In the genomic region with DNA sequence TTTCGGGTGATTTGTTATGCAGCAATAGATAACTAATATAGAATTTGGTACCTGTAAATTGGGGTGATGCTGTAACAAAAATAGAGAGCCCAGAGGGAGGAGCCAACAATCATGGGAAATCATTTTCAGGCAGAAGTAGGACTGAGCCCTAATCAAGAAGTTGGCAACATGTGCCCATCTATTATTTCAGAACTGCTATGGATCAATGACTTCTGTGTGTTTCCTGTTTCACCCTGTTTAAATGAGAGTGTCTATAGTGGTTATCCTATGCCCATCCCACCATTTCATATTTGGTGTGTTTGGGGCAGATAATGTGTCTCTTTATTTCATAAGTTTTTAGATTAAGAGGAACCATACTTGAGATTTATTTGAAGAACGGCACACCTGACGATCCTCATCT, we compare ENCODE assay signal across 30 cellular contexts.
A peak's percentile ranks its signal among the peaks of the same experiment; 100 is the strongest.
DNase-seq lines count a peak whose midpoint lies in the region; ATAC-seq, FAIRE-seq and TF ChIP-seq lines count a peak whose summit lies in the region.
"Had no signal": no experiment of that assay in that cellular context is flagged by ENCODE, and none has a peak within 500 bp of the region (broad histone marks: within the 10 kb centered on the region; RNA-seq: fewer than 3 reads in every experiment).

No MANE protein-coding gene starts in this region.

- no peak overlapping the region for H2AFZ ChIP-seq in K562 (ENCODE audit: low read depth, low read length)

- H3K9me1 ChIP-seq in K562 (ENCODE audit: control insufficient read depth, insufficient read depth, low read length): no peaks in the 10 kb centered on the region

- no peak overlapping the region for H3K9ac ChIP-seq in K562 (ENCODE audit: insufficient read depth in 1 of 2, low read depth in 2 of 2, low read length in 2 of 2)
- H3K9ac ChIP-seq: BLaER1; BLaER1 treated with 17β-estradiol and CSF1 and Interleukin-3, amounts not matched to agents 10 nM and 100 nM had no signal

- FAIRE-seq in K562 (lab: Jason Lieb, UNC): no peak
- FAIRE-seq: A204.1, A549, D721Med had no signal

- no peak for TF ChIP-seq POLR2A in K562 (conservative IDR thresholded peaks at IDR 0.05)
- TF ChIP-seq POLR2A in gastroesophageal sphincter (IDR thresholded peaks at IDR 0.05): no peak

- no peak for TF ChIP-seq EP300 in K562 (IDR thresholded peaks at IDR 0.05; ENCODE audit: low read length)
- TF ChIP-seq EP300 in gastroesophageal sphincter (IDR thresholded peaks at IDR 0.05): no peak

- BruUV-seq in Panc1 (replicated peaks; lab: Mats Ljungman, UMichigan) (no TSS peak), K562 (replicated peaks; lab: Mats Ljungman, UMichigan) (no TSS peak)

- intact Hi-C loops in Panc1 (cut with micrococcal nuclease; ENCODE audit: unreplicated experiment): loop anchor here (10.0 kb wide), 1 partner anchor 330 kb away; a partner anchor contains a TSS
- intact Hi-C loops in K562 (cut with micrococcal nuclease): no loop called here

- POLR2A ChIA-PET in Panc1 (lab: Charles Lee): no interaction called here
- POLR2A ChIA-PET in K562 (lab: Yijun Ruan, JAX): no interaction called here

- H3K4me3 ChIP-seq in Panc1 (ENCODE audit: low read depth in 2 of 2, low read length in 2 of 2) (no peak overlapping the region), K562 (no peak overlapping the region), gastroesophageal sphincter (no peak overlapping the region)
- H3K4me3 ChIP-seq: A549; BLaER1; BLaER1 treated with 17β-estradiol and CSF1 and Interleukin-3, amounts not matched to agents 10 nM and 100 nM had no signal

- 83% methylated on average over 3 of the region's 3 CpGs for WGBS in K562 (ENCODE audit: insufficient coverage, low coverage, missing lambda C conversion rate)
- WGBS in gastroesophageal sphincter (ENCODE audit: low coverage in 1 of 2), 2 donors: 96 to 100% methylated on average over 3 of the region's 3 CpGs

- no peak for TF ChIP-seq RAD21 in K562 (CRISPR knock-in tag; conservative IDR thresholded peaks at IDR 0.05 in 1 of 2, IDR thresholded peaks at IDR 0.05 in 1 of 2)

- H3K27me3 ChIP-seq in Panc1 (ENCODE audit: control insufficient read depth, insufficient read depth, low read length) (no peaks in the 10 kb centered on the region), K562 (ENCODE audit: control insufficient read depth in 2 of 2, insufficient read depth in 2 of 2, low read length in 2 of 2) (no peaks in the 10 kb centered on the region), gastroesophageal sphincter (no peaks in the 10 kb centered on the region)
- H3K27me3 ChIP-seq: BE2C; BLaER1; BLaER1 treated with 17β-estradiol and CSF1 and Interleukin-3, amounts not matched to agents 10 nM and 100 nM had no signal

- TF ChIP-seq CTCF in Panc1 (IDR thresholded peaks at IDR 0.05) (no peak), K562 (IDR thresholded peaks at IDR 0.05 in 2 of 3, conservative IDR thresholded peaks at IDR 0.05 in 1 of 3; ENCODE audit: insufficient read depth in 2 of 3, low read depth in 1 of 3, low read length in 3 of 3) (no peak), gastroesophageal sphincter (IDR thresholded peaks at IDR 0.05) (no peak)

- in situ Hi-C loops in Panc1 (cut with HindIII; ENCODE audit: low pct_unique_long_range_greater_than_20kb, low sequenced_read_pairs) (no loop called here), K562 (cut with MboI) (no loop called here)

- H3K4me2 ChIP-seq in K562 (ENCODE audit: insufficient read depth, low read length): no peak overlapping the region
- H3K4me2 ChIP-seq: A549; BLaER1; BLaER1 treated with 17β-estradiol and CSF1 and Interleukin-3, amounts not matched to agents 10 nM and 100 nM had no signal

- H4K20me1 ChIP-seq in K562 (replicated peaks; ENCODE audit: control insufficient read depth, insufficient read depth, low read length): no peaks in the 10 kb centered on the region
- H4K20me1 ChIP-seq: BLaER1; BLaER1 treated with 17β-estradiol and CSF1 and Interleukin-3, amounts not matched to agents 10 nM and 100 nM had no signal

- H3K27ac ChIP-seq in Panc1 (ENCODE audit: low read length) (peak overlapping the region; percentile 99), K562 (ENCODE audit: extremely low read depth, low read depth, low read length) (no peak overlapping the region), gastroesophageal sphincter (no peak overlapping the region)
- H3K27ac ChIP-seq: 22Rv1; A549; BLaER1; BLaER1 treated with 17β-estradiol and CSF1 and Interleukin-3, amounts not matched to agents 10 nM and 100 nM; C4-2B had no signal

- H3K9me3 ChIP-seq in Panc1 (ENCODE audit: control insufficient read depth, insufficient read depth, low read depth, low read length): peaks cover 27% of the 10 kb centered on the region; the same call in 1 of the 2 replicates
- H3K9me3 ChIP-seq in K562 (replicated peaks; ENCODE audit: control insufficient read depth, insufficient read depth, low read depth, low read length): 0 out of 2 replicates have a peak, but pooled peaks cover 4% of the 10 kb centered on the region
- H3K9me3 ChIP-seq in gastroesophageal sphincter: no peaks in the 10 kb centered on the region
- H3K9me3 ChIP-seq: BE2C, Caco-2 had no signal

- no peak for DNase-seq in Panc1 (ENCODE audit: low read depth, low spot score)
- no peak for DNase-seq in K562 (ENCODE audit: extremely low read depth in 1 of 4, low spot score in 3 of 4)
- DNase-seq: 8988T; ACHN; BE2C; C1 segment of cervical spinal cord; Caco-2; Calu3; CD4-positive, alpha-beta memory T cell; CD4-positive, alpha-beta T cell; CD4-positive, CD25-positive, alpha-beta regulatory T cell; CD8-positive, alpha-beta memory T cell; CD8-positive, alpha-beta T cell; COR-L47; DMS 273 treated with DMSO at 0.1 percent for 48 hours; DMS153; DMS53; DMS79; DMS79 treated with DMSO at 0.1 percent for 48 hours; DND-41; EL had no signal

- CTCF ChIA-PET in Panc1 (lab: Charles Lee): no interaction called here
- CTCF ChIA-PET in K562 (lab: Yijun Ruan, JAX; ENCODE audit: low intra/inter-chr PET ratio): no interaction called here

- H3K36me3 ChIP-seq in Panc1 (ENCODE audit: control insufficient read depth, insufficient read depth, low read length): no peaks in the 10 kb centered on the region
- H3K36me3 ChIP-seq in K562 (ENCODE audit: control insufficient read depth, insufficient read depth, low read length): no peaks in the 10 kb centered on the region
- no peaks in the 10 kb centered on the region for H3K36me3 ChIP-seq in gastroesophageal sphincter
- H3K36me3 ChIP-seq: BE2C; BLaER1; BLaER1 treated with 17β-estradiol and CSF1 and Interleukin-3, amounts not matched to agents 10 nM and 100 nM had no signal

- no peak for ATAC-seq in Panc1
- no peak for ATAC-seq in K562
- ATAC-seq in GM21717 (IDR thresholded peaks at IDR 0.05; ENCODE audit: unreplicated experiment): no peak
- ATAC-seq in gastroesophageal sphincter: no peak
- ATAC-seq: A549; CD8-positive, alpha-beta T cell had no signal

- peaks cover 23% of the 10 kb centered on the region for H3K4me1 ChIP-seq in Panc1 (ENCODE audit: control insufficient read depth, insufficient read depth, low read length)
- peaks cover 0 to 11% of the 10 kb centered on the region in 2 experiments; a peak in 4 of 5 replicates for H3K4me1 ChIP-seq in K562 (replicated peaks in 1 of 2; ENCODE audit: control insufficient read depth in 2 of 2, insufficient read depth in 2 of 2, low read length in 2 of 2)
- peaks cover 3 to 15% (median 12%) of the 10 kb centered on the region in 3 donors for H3K4me1 ChIP-seq in gastroesophageal sphincter
- H3K4me1 ChIP-seq: BE2C; BLaER1; BLaER1 treated with 17β-estradiol and CSF1 and Interleukin-3, amounts not matched to agents 10 nM and 100 nM had no signal

- no peaks in the 10 kb centered on the region for H3K79me2 ChIP-seq in K562 (ENCODE audit: control insufficient read depth, insufficient read depth, low read length)

TF ChIP-seq in K562, 482 proteins besides CTCF, POLR2A, EP300 and RAD21:
- TF ChIP-seq CBFA2T2 (conservative IDR thresholded peaks at IDR 0.05) (no peak), POLR2AphosphoS2 (IDR thresholded peaks at IDR 0.05; ENCODE audit: low read length) (no peak), ZNF583 (CRISPR knock-in tag; IDR thresholded peaks at IDR 0.05) (no peak), ZNF584 (CRISPR knock-in tag; IDR thresholded peaks at IDR 0.05; ENCODE audit: low read depth) (peak; percentile 97), CBX8 (IDR thresholded peaks at IDR 0.05; ENCODE audit: borderline replicate concordance, extremely low read depth, low read depth, low read length, poor library complexity, severe bottlenecking) (no peak), PTRF (tag; IDR thresholded peaks at IDR 0.05) (no peak), ZNF707 (CRISPR knock-in tag; conservative IDR thresholded peaks at IDR 0.05) (no peak)
- TF ChIP-seq, protein P1, sequence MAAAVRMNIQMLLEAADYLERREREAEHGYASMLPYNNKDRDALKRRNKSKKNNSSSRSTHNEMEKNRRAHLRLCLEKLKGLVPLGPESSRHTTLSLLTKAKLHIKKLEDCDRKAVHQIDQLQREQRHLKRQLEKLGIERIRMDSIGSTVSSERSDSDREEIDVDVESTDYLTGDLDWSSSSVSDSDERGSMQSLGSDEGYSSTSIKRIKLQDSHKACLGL (CRISPR knock-in tag; IDR thresholded peaks at IDR 0.05; ENCODE audit: borderline replicate concordance, poor library complexity, severe bottlenecking): no peak
